In genomic region chr12:111873113-111873512, GRCh38 we compare ENCODE assay signal across 23 cellular contexts.
"Had no signal": no experiment of that assay in that cellular context is flagged by ENCODE, and none has a peak within 500 bp of the region (broad histone marks: within the 10 kb centered on the region; RNA-seq: fewer than 3 reads in every experiment).

No MANE protein-coding gene starts in this region.

- H3K27me3 ChIP-seq: dorsolateral prefrontal cortex, esophagus muscularis mucosa, foreskin keratinocyte, gastroesophageal sphincter, heart right ventricle, left lung had no signal

- DNase-seq: dermis blood vessel endothelial cell; dorsolateral prefrontal cortex; effector CD4-positive, alpha-beta T cell; effector memory CD4-positive, alpha-beta T cell; foreskin keratinocyte; head of caudate nucleus; heart right ventricle; hippocampal formation; left cardiac atrium; left lung; left ventricle myocardium superior; lower lobe of right lung; mesenchymal stem cell; mucosa of descending colon; naive B cell had no signal

- ATAC-seq: foreskin keratinocyte, gastroesophageal sphincter, heart right ventricle, left cardiac atrium, left lung, left ventricle myocardium superior, lower lobe of right lung, mucosa of descending colon had no signal

- FAIRE-seq: colon, endothelial cell of umbilical vein, frontal cortex, islet of Langerhans, keratinocyte had no signal

- H3K9me3 ChIP-seq: esophagus muscularis mucosa, gastroesophageal sphincter, left lung, lower lobe of right lung, mucosa of descending colon had no signal

- H3K4me3 ChIP-seq: coronary artery, dorsolateral prefrontal cortex, esophagus muscularis mucosa, gastroesophageal sphincter, heart right ventricle, left lung, lower lobe of right lung, mucosa of descending colon had no signal

- H3K4me1 ChIP-seq: esophagus muscularis mucosa, foreskin keratinocyte, gastroesophageal sphincter, heart right ventricle, left lung, lower lobe of right lung had no signal

- H3K27ac ChIP-seq: coronary artery, esophagus muscularis mucosa, foreskin keratinocyte, gastroesophageal sphincter, heart right ventricle, left lung, lower lobe of right lung had no signal
